Comparison of ENCODE assay signal across 11 cellular contexts in the genomic region with DNA sequence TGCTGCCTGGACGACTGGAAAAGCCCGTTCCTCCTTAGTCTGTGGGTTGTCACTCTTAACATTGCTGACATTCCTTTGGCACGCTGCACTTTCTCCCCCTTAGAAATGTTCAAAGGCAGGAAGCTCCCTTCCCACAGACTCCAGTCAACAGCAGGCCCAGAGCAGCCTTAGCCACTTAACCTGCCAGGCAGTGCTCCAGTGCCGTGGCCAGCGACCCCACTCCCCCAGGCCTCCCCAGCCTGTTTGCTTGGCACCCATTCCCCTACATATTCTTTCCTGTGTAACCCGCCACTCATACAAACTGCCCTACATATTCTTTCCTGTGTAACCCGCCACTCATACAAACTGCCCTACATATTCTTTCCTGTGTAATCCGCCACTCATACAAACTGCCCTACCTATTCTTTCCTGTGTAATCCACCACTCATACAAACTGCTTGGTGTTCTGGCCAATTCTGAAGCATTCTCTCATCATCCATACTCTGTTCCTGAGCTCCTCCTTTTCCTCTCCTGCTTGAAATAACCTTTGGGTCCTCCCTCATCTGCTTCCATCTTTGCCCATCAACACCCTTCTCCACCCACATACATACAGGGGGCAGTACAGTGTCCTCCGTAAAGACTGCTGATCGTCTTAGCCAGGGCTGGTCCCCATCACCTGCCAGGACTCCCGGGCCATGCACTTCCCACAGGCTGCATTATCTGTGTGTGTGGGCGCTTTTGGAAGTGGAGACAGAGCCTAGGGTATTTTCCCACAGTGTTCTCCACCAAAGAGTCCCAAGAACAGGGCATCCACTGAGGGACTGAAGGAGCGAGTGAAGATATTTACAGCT. TPM values are rescaled to one million over a fixed set of nuclear protein-coding genes. Genes with fewer than 3 reads are reported as not detected.
"Had no signal": no experiment of that assay in that cellular context is flagged by ENCODE, and none has a peak within 500 bp of the region (broad histone marks: within the 10 kb centered on the region; RNA-seq: fewer than 3 reads in every experiment).

No MANE protein-coding gene starts in this region.

- DNase-seq: activated naive CD4-positive, alpha-beta T cell treated with anti-CD3 and anti-CD28 coated beads, Interleukin-2, amount 10 ng/mL, durations not matched to agents 7 days and 5 days; activated T-cell treated with anti-CD3 and anti-CD28 coated beads for 4 hours; erythroblast; kidney glomerular epithelial cell; posterior cingulate gyrus; T-helper 9 cell; uterus had no signal

- H3K36me3 Mint-ChIP-seq: activated naive CD4-positive, alpha-beta T cell treated with anti-CD3 and anti-CD28 coated beads, Interleukin-2, amount 10 ng/mL, durations not matched to agents 7 days and 5 days; mesothelial cell of epicardium had no signal

- H3K4me1 Mint-ChIP-seq: activated naive CD4-positive, alpha-beta T cell treated with anti-CD3 and anti-CD28 coated beads, Interleukin-2, amount 10 ng/mL, durations not matched to agents 7 days and 5 days had no signal

- H3K27me3 Mint-ChIP-seq: dendritic cell treated with granulocyte-macrophage colony-stimulating factor and Interleukin-4, amounts not matched to agents 40 ng/mL and 50 ng/mL, for 4 days had no signal

- H3K4me3 Mint-ChIP-seq: activated naive CD4-positive, alpha-beta T cell treated with anti-CD3 and anti-CD28 coated beads, Interleukin-2, amount 10 ng/mL, durations not matched to agents 7 days and 5 days; activated T-helper 17 cell treated with anti-CD3 and anti-CD28 coated beads, Interleukin-2, amount 50 U/mL, for 72 hours; dendritic cell treated with granulocyte-macrophage colony-stimulating factor and Interleukin-4, amounts not matched to agents 40 ng/mL and 50 ng/mL, for 4 days; mesothelial cell of epicardium had no signal

- ATAC-seq: activated T-helper 17 cell treated with anti-CD3 and anti-CD28 coated beads, Interleukin-2, amount 50 U/mL, for 72 hours had no signal

- H3K9me3 Mint-ChIP-seq: activated naive CD4-positive, alpha-beta T cell treated with anti-CD3 and anti-CD28 coated beads, Interleukin-2, amount 10 ng/mL, durations not matched to agents 7 days and 5 days; activated T-helper 17 cell treated with anti-CD3 and anti-CD28 coated beads, Interleukin-2, amount 50 U/mL, for 72 hours; dendritic cell treated with granulocyte-macrophage colony-stimulating factor and Interleukin-4, amounts not matched to agents 40 ng/mL and 50 ng/mL, for 4 days; mesothelial cell of epicardium had no signal

- H3K27ac Mint-ChIP-seq: activated naive CD4-positive, alpha-beta T cell treated with anti-CD3 and anti-CD28 coated beads, Interleukin-2, amount 10 ng/mL, durations not matched to agents 7 days and 5 days; activated T-helper 17 cell treated with anti-CD3 and anti-CD28 coated beads, Interleukin-2, amount 50 U/mL, for 72 hours; dendritic cell treated with granulocyte-macrophage colony-stimulating factor and Interleukin-4, amounts not matched to agents 40 ng/mL and 50 ng/mL, for 4 days; mesothelial cell of epicardium had no signal

RNA-seq across cellular contexts. Expression of gene ADARB2, which starts 57.3 kb away (rescaled TPM):
- total RNA-seq: activated CD8-positive, alpha-beta memory T cell treated with anti-CD3 and anti-CD28 coated beads for 36 hours; activated T-helper 17 cell treated with anti-CD3 and anti-CD28 coated beads, Interleukin-2, amount 50 U/mL, for 72 hours had no signal
